In the genomic region with DNA sequence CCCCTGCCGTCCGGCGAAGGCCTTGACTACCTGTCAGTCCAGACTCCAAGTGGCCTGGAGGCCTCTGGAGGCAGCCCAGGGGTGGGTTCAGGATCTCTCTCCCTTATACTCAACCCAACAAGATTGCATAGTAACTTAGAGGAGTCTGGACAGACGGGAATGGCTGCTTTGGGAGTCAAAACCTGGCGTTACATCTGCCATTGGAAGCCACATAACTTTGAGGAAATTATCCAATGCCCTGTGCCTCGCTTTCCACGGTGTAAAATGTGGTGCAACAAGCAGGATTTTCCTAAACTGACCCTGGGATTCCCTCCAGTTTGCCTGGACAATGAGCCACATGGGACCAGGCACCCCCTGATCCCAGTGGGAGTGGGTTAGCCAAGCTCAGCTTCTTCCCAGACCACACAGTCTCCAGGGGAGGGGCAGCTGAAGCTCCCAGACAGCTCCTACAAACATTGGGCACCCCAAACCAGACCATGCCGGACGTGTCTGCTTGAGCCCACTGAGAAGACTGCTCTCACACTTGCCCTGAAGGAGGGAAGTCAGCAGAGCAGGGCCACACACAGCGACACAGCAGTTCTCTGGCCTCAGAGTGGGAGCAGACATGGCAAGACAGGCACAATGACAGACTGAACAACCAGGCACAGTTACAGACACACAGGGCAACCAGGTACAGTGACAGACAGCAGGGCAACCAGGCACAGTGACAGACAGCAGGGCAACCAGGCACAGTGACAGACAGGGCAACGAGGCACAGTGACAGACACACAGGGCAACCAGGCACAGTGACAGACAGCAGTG, we compare ENCODE assay signal across 21 cellular contexts.
"Had no signal": no experiment of that assay in that cellular context is flagged by ENCODE, and none has a peak within 500 bp of the region (broad histone marks: within the 10 kb centered on the region; RNA-seq: fewer than 3 reads in every experiment).

No MANE protein-coding gene starts in this region.

- H3K27ac ChIP-seq: adrenal gland, ascending aorta, brain microvascular endothelial cell, heart right ventricle, left lung, thyroid gland had no signal

- H3K4me3 Mint-ChIP-seq: activated CD4-positive, alpha-beta memory T cell treated with anti-CD3 and anti-CD28 coated beads for 36 hours; activated naive CD8-positive, alpha-beta T cell; nephron; T-helper 17 cell had no signal

- DNase-seq: activated CD4-positive, alpha-beta memory T cell treated with anti-CD3 and anti-CD28 coated beads for 36 hours; activated CD4-positive, alpha-beta T cell treated with anti-CD3 and anti-CD28 coated beads for 48 hours; activated naive CD4-positive, alpha-beta T cell; activated T-cell treated with anti-CD3 and anti-CD28 coated beads, Interleukin-2, amount 50 U/mL, for 1 hour; brain microvascular endothelial cell; central memory CD4-positive, alpha-beta T cell; heart right ventricle; midbrain; stimulated activated CD4-positive, alpha-beta T cell treated with anti-CD3 and anti-CD28 coated beads, Interleukin-15, amount 100 ng/mL, for 24 hours; stimulated activated CD4-positive, alpha-beta T cell treated with anti-CD3 and anti-CD28 coated beads, Interleukin-2, amount 100 ng/mL, for 48 hours; stimulated activated naive CD4-positive, alpha-beta T cell; SW 1271; T-helper 17 cell; thyroid gland had no signal

- H3K4me1 Mint-ChIP-seq: nephron, T-helper 17 cell had no signal

- H3K27me3 ChIP-seq: adrenal gland, ascending aorta, brain microvascular endothelial cell, left lung, thyroid gland had no signal

- H3K9me3 ChIP-seq: adrenal gland, thyroid gland had no signal

- H3K4me3 ChIP-seq: adrenal gland, ascending aorta, heart right ventricle, left lung, smooth muscle cell, thyroid gland had no signal

- H3K4me1 ChIP-seq: adrenal gland, ascending aorta, heart right ventricle, left lung, thyroid gland had no signal

- ATAC-seq: left lung, sciatic nerve, T-helper 17 cell had no signal

- H3K36me3 ChIP-seq: adrenal gland, ascending aorta, brain microvascular endothelial cell, heart right ventricle, left lung, thyroid gland had no signal

- H3K27ac Mint-ChIP-seq: activated CD4-positive, alpha-beta memory T cell treated with anti-CD3 and anti-CD28 coated beads for 36 hours; activated naive CD8-positive, alpha-beta T cell; nephron; T-helper 17 cell had no signal

- H3K27me3 Mint-ChIP-seq: activated CD4-positive, alpha-beta memory T cell treated with anti-CD3 and anti-CD28 coated beads for 36 hours had no signal
